In the genomic region with DNA sequence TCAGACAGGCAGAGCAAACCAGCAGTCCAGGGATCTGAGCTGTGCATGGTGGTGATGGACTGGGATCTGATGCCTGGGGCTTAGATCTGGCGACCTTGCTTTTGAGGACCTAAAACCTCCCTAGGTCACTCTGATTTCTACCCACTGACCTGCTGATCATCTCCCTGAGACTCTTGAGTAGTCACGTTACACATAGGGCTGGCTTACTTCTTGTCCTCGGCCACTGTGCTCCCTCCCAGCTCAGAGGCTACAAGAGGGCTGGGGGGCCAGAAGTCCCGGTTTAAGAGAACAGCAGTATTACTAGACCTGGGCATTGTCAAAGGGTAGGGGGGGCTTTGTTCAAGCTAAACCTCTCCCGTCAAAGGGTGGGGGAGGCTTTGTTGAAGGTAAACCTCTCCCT, we compare ENCODE assay signal across 1 cellular context.
TF ChIP-seq lines count a peak whose summit lies in the region.

No MANE protein-coding gene starts in this region.

TF ChIP-seq in SK-N-SH, 30 proteins besides CTCF, POLR2A, EP300 and RAD21 (continued from another document):
- TF ChIP-seq, protein P1, sequence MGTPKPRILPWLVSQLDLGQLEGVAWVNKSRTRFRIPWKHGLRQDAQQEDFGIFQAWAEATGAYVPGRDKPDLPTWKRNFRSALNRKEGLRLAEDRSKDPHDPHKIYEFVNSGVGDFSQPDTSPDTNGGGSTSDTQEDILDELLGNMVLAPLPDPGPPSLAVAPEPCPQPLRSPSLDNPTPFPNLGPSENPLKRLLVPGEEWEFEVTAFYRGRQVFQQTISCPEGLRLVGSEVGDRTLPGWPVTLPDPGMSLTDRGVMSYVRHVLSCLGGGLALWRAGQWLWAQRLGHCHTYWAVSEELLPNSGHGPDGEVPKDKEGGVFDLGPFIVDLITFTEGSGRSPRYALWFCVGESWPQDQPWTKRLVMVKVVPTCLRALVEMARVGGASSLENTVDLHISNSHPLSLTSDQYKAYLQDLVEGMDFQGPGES (IDR thresholded peaks at IDR 0.05; ENCODE audit: low read depth, low read length), result no peak
- TF ChIP-seq MEF2A (IDR thresholded peaks at IDR 0.05; ENCODE audit: borderline replicate concordance, low read depth) (no peak), USF2 (IDR thresholded peaks at IDR 0.05; ENCODE audit: borderline replicate concordance, low read depth, low read length) (no peak)
- TF ChIP-seq, protein P2, sequence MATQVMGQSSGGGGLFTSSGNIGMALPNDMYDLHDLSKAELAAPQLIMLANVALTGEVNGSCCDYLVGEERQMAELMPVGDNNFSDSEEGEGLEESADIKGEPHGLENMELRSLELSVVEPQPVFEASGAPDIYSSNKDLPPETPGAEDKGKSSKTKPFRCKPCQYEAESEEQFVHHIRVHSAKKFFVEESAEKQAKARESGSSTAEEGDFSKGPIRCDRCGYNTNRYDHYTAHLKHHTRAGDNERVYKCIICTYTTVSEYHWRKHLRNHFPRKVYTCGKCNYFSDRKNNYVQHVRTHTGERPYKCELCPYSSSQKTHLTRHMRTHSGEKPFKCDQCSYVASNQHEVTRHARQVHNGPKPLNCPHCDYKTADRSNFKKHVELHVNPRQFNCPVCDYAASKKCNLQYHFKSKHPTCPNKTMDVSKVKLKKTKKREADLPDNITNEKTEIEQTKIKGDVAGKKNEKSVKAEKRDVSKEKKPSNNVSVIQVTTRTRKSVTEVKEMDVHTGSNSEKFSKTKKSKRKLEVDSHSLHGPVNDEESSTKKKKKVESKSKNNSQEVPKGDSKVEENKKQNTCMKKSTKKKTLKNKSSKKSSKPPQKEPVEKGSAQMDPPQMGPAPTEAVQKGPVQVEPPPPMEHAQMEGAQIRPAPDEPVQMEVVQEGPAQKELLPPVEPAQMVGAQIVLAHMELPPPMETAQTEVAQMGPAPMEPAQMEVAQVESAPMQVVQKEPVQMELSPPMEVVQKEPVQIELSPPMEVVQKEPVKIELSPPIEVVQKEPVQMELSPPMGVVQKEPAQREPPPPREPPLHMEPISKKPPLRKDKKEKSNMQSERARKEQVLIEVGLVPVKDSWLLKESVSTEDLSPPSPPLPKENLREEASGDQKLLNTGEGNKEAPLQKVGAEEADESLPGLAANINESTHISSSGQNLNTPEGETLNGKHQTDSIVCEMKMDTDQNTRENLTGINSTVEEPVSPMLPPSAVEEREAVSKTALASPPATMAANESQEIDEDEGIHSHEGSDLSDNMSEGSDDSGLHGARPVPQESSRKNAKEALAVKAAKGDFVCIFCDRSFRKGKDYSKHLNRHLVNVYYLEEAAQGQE (IDR thresholded peaks at IDR 0.05; ENCODE audit: low read depth, low read length), result no peak
